ENCODE assay signal across 10 cellular contexts in genomic region chr6:149895048-149895581, GRCh38. TPM values are rescaled to one million over a fixed set of nuclear protein-coding genes. Genes with fewer than 3 reads are reported as not detected.
DNase-seq lines count a peak whose midpoint lies in the region; TF ChIP-seq lines count a peak whose summit lies in the region.
"Not testable (repeated sequence)": the region's sequence is repeated elsewhere in the genome, so short reads cannot be mapped to it uniquely, and the experiment has no call there.
"Had no signal": no experiment of that assay in that cellular context is flagged by ENCODE, and none has a peak within 500 bp of the region (broad histone marks: within the 10 kb centered on the region; RNA-seq: fewer than 3 reads in every experiment).

No MANE protein-coding gene starts in this region.

- WGBS in adrenal gland, 4 donors, result 25 to 39% (median 33%) methylated on average over 3 to 7 of the region's 7 CpGs
- 50% methylated on average over 3 of the region's 7 CpGs for whole genome bisulfite sequencing in esophagus muscularis mucosa
- 56% methylated on average over 7 of the region's 7 CpGs for WGBS in hepatocyte (ENCODE audit: low lambda C conversion rate, missing lambda C conversion rate)
- 49 to 65% (median 57%) methylated on average over 6 to 7 of the region's 7 CpGs for WGBS in spleen, 5 donors

- H3K4me2 ChIP-seq in hepatocyte, result not testable (repeated sequence)

- H3K79me2 ChIP-seq in hepatocyte, result not testable (repeated sequence)

- H4K20me1 ChIP-seq in hepatocyte (ENCODE audit: insufficient read depth, poor library complexity, severe bottlenecking), result not testable (repeated sequence)

- not testable (repeated sequence) for H3K9me2 ChIP-seq in hepatocyte (replicated peaks; ENCODE audit: insufficient read depth)

- H3K4me1 ChIP-seq in adrenal gland (replicated peaks in 1 of 2) (peaks cover 31 to 36% of the 10 kb centered on the region in 2 donors), esophagus muscularis mucosa (peaks cover 30 to 37% (median 34%) of the 10 kb centered on the region in 4 donors), muscle layer of duodenum (ENCODE audit: control insufficient read depth in 1 of 2, insufficient read depth in 2 of 2, low read length in 2 of 2) (peaks cover 20 to 29% of the 10 kb centered on the region in 2 donors), spleen (peaks cover 8 to 36% (median 27%) of the 10 kb centered on the region in 6 donors)
- H3K4me1 ChIP-seq in hepatocyte (ENCODE audit: insufficient read depth), result not testable (repeated sequence)

- H3K36me3 ChIP-seq in adrenal gland (replicated peaks in 1 of 2); esophagus muscularis mucosa; hepatocyte (replicated peaks; ENCODE audit: insufficient read depth, low read depth); muscle layer of duodenum (ENCODE audit: control insufficient read depth in 1 of 2, insufficient read depth in 2 of 2, low read length in 2 of 2); spleen: not testable (repeated sequence)

- not testable (repeated sequence) for H2AFZ ChIP-seq in hepatocyte

- peak; percentile 11 for TF ChIP-seq CTCF in AG09319 (IDR thresholded peaks at IDR 0.05; ENCODE audit: low read depth, low read length)
- TF ChIP-seq CTCF in HFF-Myc (IDR thresholded peaks at IDR 0.05; ENCODE audit: low read depth, low read length, missing control alignments); adrenal gland (IDR thresholded peaks at IDR 0.05); esophagus muscularis mucosa (IDR thresholded peaks at IDR 0.05); hepatocyte (IDR thresholded peaks at IDR 0.05; ENCODE audit: poor library complexity); spleen (IDR thresholded peaks at IDR 0.05 in 8 of 11, conservative IDR thresholded peaks at IDR 0.05 in 3 of 11): not testable (repeated sequence)

- H3K4me3 ChIP-seq in HFF-Myc (replicated peaks; ENCODE audit: low read depth, low read length); adrenal gland; esophagus muscularis mucosa; hepatocyte; muscle layer of duodenum (ENCODE audit: low read depth in 1 of 2, low read length in 2 of 2); spleen: not testable (repeated sequence)

- H3K9me3 ChIP-seq in adrenal gland (replicated peaks in 1 of 3); esophagus muscularis mucosa; hepatocyte (ENCODE audit: low read depth); muscle layer of duodenum (ENCODE audit: control insufficient read depth in 1 of 2, low read length in 2 of 2); spleen: not testable (repeated sequence)

- H3K27me3 ChIP-seq in adrenal gland; esophagus muscularis mucosa; hepatocyte; muscle layer of duodenum (ENCODE audit: low read depth, low read length); spleen (replicated peaks in 1 of 7): not testable (repeated sequence)

- not testable (repeated sequence) for TF ChIP-seq EP300 in esophagus muscularis mucosa (IDR thresholded peaks at IDR 0.05)

- peak; percentile 83 for DNase-seq in AG09319 (ENCODE audit: extremely low read depth, low read depth)
- peak; percentile 74 for DNase-seq in HFF-Myc (ENCODE audit: extremely low read depth, low read depth)
- DNase-seq in OCI-M1 (lab: John Stamatoyannopoulos, UW), result peak; percentile 15
- peak in 6 of 7 donors; percentile 61 to 83 (median 73) for DNase-seq in adrenal gland
- peak; percentile 93 for DNase-seq in esophagus muscularis mucosa (ENCODE audit: extremely low spot score)
- peak; percentile 62 for DNase-seq in hepatocyte (ENCODE audit: low spot score)
- peak; percentile 75 for DNase-seq in spleen

- TF ChIP-seq POLR2A in adrenal gland (IDR thresholded peaks at IDR 0.05), result peak in 1 of 2 donors; percentile 36
- TF ChIP-seq POLR2A in esophagus muscularis mucosa (IDR thresholded peaks at IDR 0.05; ENCODE audit: low read depth); spleen (IDR thresholded peaks at IDR 0.05): not testable (repeated sequence)

- intact Hi-C loops in adrenal gland (cut with DNase I); esophagus muscularis mucosa (cut with DNase I); spleen (cut with DNase I; ENCODE audit: low total_unique reads): not testable (repeated sequence)

- H3K27ac ChIP-seq in adrenal gland (peak overlapping the region; percentile 3 to 88 (median 84)), esophagus muscularis mucosa (replicated peaks in 1 of 4) (peak overlapping the region; percentile 61 to 80 (median 66)), muscle layer of duodenum (ENCODE audit: low read length) (peak overlapping the region; percentile 30), spleen (peak overlapping the region; percentile 38 to 85 (median 82))
- not testable (repeated sequence) for H3K27ac ChIP-seq in hepatocyte

RNA-seq across cellular contexts. Expression of gene RAET1E, which starts 2.8 kb away (rescaled TPM):
- 1 to 10 TPM in 5 of 8 donors, under 1 TPM in 2, not detected in 1; 0.87 to 9.2 (median 1.1) TPM for total RNA-seq in adrenal gland
- polyA plus RNA-seq in adrenal gland, result 1 to 10 TPM in 1 of 3 donors, under 1 TPM in 2; 0.30 to 2.8 (median 0.32) TPM
- total RNA-seq in esophagus muscularis mucosa, result under 1 TPM in 1 of 4 donors, not detected in 3; 0.29 TPM
- 0.28 TPM in 1 of 2 replicates, not detected in the other for total RNA-seq in hepatocyte
- 0.44 TPM in 1 of 2 replicates, not detected in the other for polyA plus RNA-seq in hepatocyte
- total RNA-seq in spleen, result 1 to 10 TPM in 6 of 7 donors, under 1 TPM in 1; 0.94 to 3.4 (median 2.0) TPM
- polyA plus RNA-seq in spleen, result under 1 TPM; 0.04 to 0.80 (median 0.23) TPM
- total RNA-seq: activated naive CD8-positive, alpha-beta T cell treated with anti-CD3 and anti-CD28 coated beads for 36 hours; natural killer cell had no signal

RNA-seq across cellular contexts. Expression of gene RAET1G, which starts 27.8 kb away (rescaled TPM):
- total RNA-seq in adrenal gland (10 to 100 TPM in 5 of 8 donors, 1 to 10 TPM in 3; 7.3 to 29.8 (median 12.7) TPM), esophagus muscularis mucosa (under 1 TPM in 2 of 4 donors, not detected in 2; 0.29 to 0.32 TPM), hepatocyte (1.5 TPM in 1 of 2 replicates, not detected in the other), spleen (1 to 10 TPM in 1 of 7 donors, not detected in 6; 1.2 TPM)
- polyA plus RNA-seq in adrenal gland (10 to 100 TPM in 2 of 3 donors, 1 to 10 TPM in 1; 3.1 to 40.7 (median 11.5) TPM), hepatocyte (0.31 and 4.0 TPM in 2 replicates), spleen (under 1 TPM in 1 of 3 donors, not detected in 2; 0.09 TPM)
- total RNA-seq: activated naive CD8-positive, alpha-beta T cell treated with anti-CD3 and anti-CD28 coated beads for 36 hours had no signal

RNA-seq across cellular contexts. Expression of gene LRP11, which starts 31.0 kb away (rescaled TPM):
- total RNA-seq in adrenal gland, result 10 to 100 TPM; 30.4 to 59.9 (median 45.8) TPM
- polyA plus RNA-seq in adrenal gland, result 10 to 100 TPM in 1 of 3 donors, 1 to 10 TPM in 2; 2.6 to 65.1 (median 9.7) TPM
- 10 to 100 TPM; 15.0 to 29.1 (median 24.0) TPM for total RNA-seq in esophagus muscularis mucosa
- 33.6 and 46.8 TPM in 2 replicates for total RNA-seq in hepatocyte
- 28.1 and 35.4 TPM in 2 replicates for polyA plus RNA-seq in hepatocyte
- total RNA-seq in spleen, result 10 to 100 TPM in 3 of 7 donors, 1 to 10 TPM in 4; 5.3 to 15.0 (median 9.9) TPM
- 1 to 10 TPM in 2 of 3 donors, under 1 TPM in 1; 0.65 to 2.6 (median 2.0) TPM for polyA plus RNA-seq in spleen

RNA-seq across cellular contexts. Expression of gene ULBP2, which starts 46.7 kb away (rescaled TPM):
- 1 to 10 TPM in 1 of 8 donors, under 1 TPM in 5, not detected in 2; 0.35 to 1.8 (median 0.56) TPM for total RNA-seq in adrenal gland
- polyA plus RNA-seq in adrenal gland, result 1 to 10 TPM in 1 of 3 donors, under 1 TPM in 2; 0.16 to 1.7 (median 0.30) TPM
- total RNA-seq in esophagus muscularis mucosa, result under 1 TPM in 1 of 4 donors, not detected in 3; 0.39 TPM
- 0.10 and 1.1 TPM in 2 replicates for total RNA-seq in hepatocyte
- polyA plus RNA-seq in hepatocyte, result 0.15 and 1.9 TPM in 2 replicates
- not detected for total RNA-seq in spleen
- under 1 TPM; 0.10 to 0.30 (median 0.20) TPM for polyA plus RNA-seq in spleen

Comparison
In these comparisons a context has a peak if more than half of its experiments do, and no peak if none do; other contexts are left out.
1. DNase-seq: peak in every context shown above with its lines; median percentile 93 in esophagus muscularis mucosa; 83 in AG09319; 75 in spleen; 74 in HFF-Myc; 73 in adrenal gland; 62 in hepatocyte; 15 in OCI-M1.